Comparison of ENCODE assay signal across 9 cellular contexts in the genomic region with DNA sequence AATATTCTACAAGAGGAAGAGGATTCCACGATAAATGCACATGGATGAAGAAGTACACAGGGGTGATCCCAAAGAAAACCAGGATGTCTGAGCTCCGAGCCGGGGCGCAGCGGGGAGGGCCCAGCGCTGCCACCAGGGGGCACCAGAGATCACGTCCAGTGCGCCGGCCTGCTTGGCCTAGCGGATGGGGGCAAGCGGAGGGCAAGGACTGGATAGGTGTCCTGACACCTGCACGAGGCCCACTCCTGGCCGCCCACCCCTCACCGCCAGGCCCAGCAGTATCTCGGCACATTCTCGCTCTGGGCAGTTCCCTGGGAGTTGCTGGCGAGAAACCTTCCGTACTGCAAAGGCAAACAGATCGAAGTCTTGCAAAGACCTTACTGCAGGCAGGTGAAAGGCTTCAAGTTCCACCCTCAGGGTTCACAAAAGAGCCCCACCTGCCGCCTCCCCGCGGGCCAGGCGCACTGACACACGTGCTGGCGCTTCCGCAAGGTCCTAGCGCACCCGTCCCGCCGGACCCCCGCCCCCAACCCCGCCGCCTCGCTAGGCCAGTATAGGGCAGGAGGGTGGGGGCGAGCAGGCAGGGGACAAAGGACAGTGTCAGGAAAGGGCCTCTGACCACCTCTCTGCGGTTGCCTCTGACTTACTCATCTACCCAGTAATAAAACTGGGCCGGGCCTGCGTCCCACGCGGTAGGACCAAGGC. TPM values are rescaled to one million over a fixed set of nuclear protein-coding genes. Genes with fewer than 3 reads are reported as not detected.
DNase-seq lines count a peak whose midpoint lies in the region; ATAC-seq, FAIRE-seq and TF ChIP-seq lines count a peak whose summit lies in the region.
"Had no signal": no experiment of that assay in that cellular context is flagged by ENCODE, and none has a peak within 500 bp of the region (broad histone marks: within the 10 kb centered on the region; RNA-seq: fewer than 3 reads in every experiment).

No MANE protein-coding gene starts in this region.

- dilution Hi-C loops in keratinocyte (cut with MboI; ENCODE audit: extremely low pct_ligation_motif_present, low sequenced_read_pairs): no loop called here

- FAIRE-seq in G401.6 (lab: Jason Lieb, UNC): peak; percentile 83
- no peak for FAIRE-seq in bronchial epithelial cell (lab: Jason Lieb, UNC)
- FAIRE-seq in keratinocyte (lab: Jason Lieb, UNC): no peak
- FAIRE-seq: endometrium had no signal

- H3K27me3 ChIP-seq in WERI-Rb-1 (ENCODE audit: insufficient read depth, low read depth, severe bottlenecking): no peaks in the 10 kb centered on the region
- peaks cover 25% of the 10 kb centered on the region for H3K27me3 ChIP-seq in bronchial epithelial cell (ENCODE audit: control insufficient read depth, insufficient read depth, low read length)
- peaks cover 45% of the 10 kb centered on the region for H3K27me3 ChIP-seq in keratinocyte (ENCODE audit: control insufficient read depth, extremely low read depth, insufficient read depth, low read length)

- H3K79me2 ChIP-seq in keratinocyte (ENCODE audit: control insufficient read depth, insufficient read depth, low read length): no peaks in the 10 kb centered on the region

- H3K36me3 ChIP-seq in WERI-Rb-1 (peaks cover 2% of the 10 kb centered on the region; the same call in 1 of the 2 replicates), bronchial epithelial cell (ENCODE audit: control insufficient read depth, insufficient read depth, low read length) (peaks cover 18% of the 10 kb centered on the region), keratinocyte (ENCODE audit: control insufficient read depth in 2 of 2, extremely low read depth in 1 of 2, insufficient read depth in 2 of 2, low read length in 2 of 2) (peaks cover 7 to 14% of the 10 kb centered on the region in 2 experiments)

- peak overlapping the region; percentile 22; the same call in 1 of the 2 replicates for H3K4me3 ChIP-seq in WERI-Rb-1 (ENCODE audit: low read depth, low read length)
- no peak overlapping the region for H3K4me3 ChIP-seq in bronchial epithelial cell (ENCODE audit: low read depth, low read length)
- no peak overlapping the region for H3K4me3 ChIP-seq in keratinocyte (ENCODE audit: control insufficient read depth in 2 of 3, extremely low read depth in 1 of 3, insufficient read depth in 2 of 3, low read depth in 1 of 3, low read length in 3 of 3)

- peak overlapping the region; percentile 77 for H3K27ac ChIP-seq in WERI-Rb-1
- H3K27ac ChIP-seq in keratinocyte (ENCODE audit: control insufficient read depth, insufficient read depth, low read length): no peak overlapping the region

- H3K9ac ChIP-seq in keratinocyte (ENCODE audit: control insufficient read depth, extremely low read depth, insufficient read depth, low read length): no peak overlapping the region

- no peak overlapping the region for H3K4me2 ChIP-seq in keratinocyte (ENCODE audit: control insufficient read depth, extremely low read depth, insufficient read depth, low read depth, low read length)

- H2AFZ ChIP-seq in keratinocyte (ENCODE audit: control insufficient read depth, low read length): no peak overlapping the region

- TF ChIP-seq CTCF in WERI-Rb-1 (IDR thresholded peaks at IDR 0.05; ENCODE audit: low read depth, low read length): peak; percentile 94
- peak; percentile 96 for TF ChIP-seq CTCF in bronchial epithelial cell (IDR thresholded peaks at IDR 0.05; ENCODE audit: insufficient read depth, low read length, severe bottlenecking)
- peak; percentile 91 to 98 (median 98) for TF ChIP-seq CTCF in keratinocyte (optimal IDR thresholded peaks at IDR 0.05 in 1 of 3, IDR thresholded peaks at IDR 0.05 in 1 of 3, conservative IDR thresholded peaks at IDR 0.05 in 1 of 3; ENCODE audit: extremely low read depth in 1 of 3, insufficient read depth in 2 of 3, low read length in 3 of 3)

- peaks cover 2% of the 10 kb centered on the region for H4K20me1 ChIP-seq in keratinocyte (ENCODE audit: control insufficient read depth, extremely low read depth, insufficient read depth, low read length)

- H3K9me1 ChIP-seq in keratinocyte (ENCODE audit: control insufficient read depth, extremely low read depth, insufficient read depth, low read length): no peaks in the 10 kb centered on the region

- no peaks in the 10 kb centered on the region for H3K9me3 ChIP-seq in WERI-Rb-1 (ENCODE audit: severe bottlenecking)
- no peaks in the 10 kb centered on the region for H3K9me3 ChIP-seq in keratinocyte (ENCODE audit: control insufficient read depth, low read depth, low read length)

- peaks cover 4% of the 10 kb centered on the region for H3K4me1 ChIP-seq in keratinocyte (ENCODE audit: control insufficient read depth, extremely low read depth, insufficient read depth, low read length)

- DNase-seq in M059J (ENCODE audit: low read depth) (peak; percentile 48), WERI-Rb-1 (peak; percentile 78), bronchial epithelial cell (ENCODE audit: low read depth) (peak; percentile 25), keratinocyte (ENCODE audit: low read depth, low spot score) (no peak)
- peak; percentile 56 for DNase-seq in stimulated activated CD4-positive, alpha-beta T cell treated with anti-CD3 and anti-CD28 coated beads, Interleukin-1b, Interleukin-23, amount 100 ng/mL, for 48 hours

- ATAC-seq in HG03139 (IDR thresholded peaks at IDR 0.05; ENCODE audit: unreplicated experiment) (no peak), HG02870 (IDR thresholded peaks at IDR 0.05; ENCODE audit: unreplicated experiment) (no peak)

RNA-seq across cellular contexts. Expression of a gene that starts 3.3 kb away (rescaled TPM):
- not detected in 2 replicates for total RNA-seq in M059J (2014; rRNA removed; shearing (Covaris generic))
- total RNA-seq in bronchial epithelial cell: not detected in 2 replicates
- polyA plus RNA-seq in keratinocyte: not detected in 3 replicates
- not detected for polyA plus RNA-seq in keratinocyte (2011; ENCODE audit: low read depth)
- not detected in 2 replicates for polyA plus RNA-seq in keratinocyte (2011; cell fraction: cytosol; rRNA removed)
- polyA plus RNA-seq in keratinocyte (2011; cell fraction: nucleus; rRNA removed): not detected in 2 replicates
- not detected in 2 replicates for polyA plus RNA-seq in keratinocyte (2012; ENCODE audit: low replicate concordance)
- polyA minus RNA-seq in keratinocyte: not detected in 3 replicates
- not detected for polyA minus RNA-seq in keratinocyte (2011; cell fraction: cytosol; rRNA and poly(A)+ RNA removed)
- polyA minus RNA-seq in keratinocyte (2011; cell fraction: nucleus; rRNA and poly(A)+ RNA removed): not detected in 2 replicates

RNA-seq across cellular contexts. Expression of a gene that starts 28.1 kb away (rescaled TPM):
- total RNA-seq in M059J (2014; rRNA removed; shearing (Covaris generic)): not detected in 2 replicates
- total RNA-seq in bronchial epithelial cell: not detected in 2 replicates
- polyA plus RNA-seq in keratinocyte: 0.52 to 1.1 TPM (median 0.73 TPM) in 3 replicates
- polyA plus RNA-seq in keratinocyte (2011; ENCODE audit: low read depth): not detected
- polyA plus RNA-seq in keratinocyte (2011; cell fraction: cytosol; rRNA removed): 0.69 and 0.72 TPM in 2 replicates
- polyA plus RNA-seq in keratinocyte (2011; cell fraction: nucleus; rRNA removed): 0.73 and 1.3 TPM in 2 replicates
- polyA plus RNA-seq in keratinocyte (2012; ENCODE audit: low replicate concordance): 0.23 and 1.4 TPM in 2 replicates
- polyA minus RNA-seq in keratinocyte: 0.40 to 0.69 TPM in 2 of 3 replicates, not detected in the other
- polyA minus RNA-seq in keratinocyte (2011; cell fraction: cytosol; rRNA and poly(A)+ RNA removed): not detected
- not detected in 2 replicates for polyA minus RNA-seq in keratinocyte (2011; cell fraction: nucleus; rRNA and poly(A)+ RNA removed)

RNA-seq across cellular contexts. Expression of a gene that starts 40.7 kb away (rescaled TPM):
- total RNA-seq in M059J (2014; rRNA removed; shearing (Covaris generic)): 9.8 and 13.0 TPM in 2 replicates
- 11.6 and 11.8 TPM in 2 replicates for total RNA-seq in bronchial epithelial cell
- 9.6 to 19.2 TPM (median 11.5 TPM) in 3 replicates for polyA plus RNA-seq in keratinocyte
- 4.4 TPM for polyA plus RNA-seq in keratinocyte (2011; ENCODE audit: low read depth)
- 8.9 and 16.2 TPM in 2 replicates for polyA plus RNA-seq in keratinocyte (2011; cell fraction: cytosol; rRNA removed)
- 19.8 and 25.6 TPM in 2 replicates for polyA plus RNA-seq in keratinocyte (2011; cell fraction: nucleus; rRNA removed)
- 11.2 and 18.3 TPM in 2 replicates for polyA plus RNA-seq in keratinocyte (2012; ENCODE audit: low replicate concordance)
- 14.0 to 20.3 TPM (median 15.3 TPM) in 3 replicates for polyA minus RNA-seq in keratinocyte
- 51.4 TPM for polyA minus RNA-seq in keratinocyte (2011; cell fraction: cytosol; rRNA and poly(A)+ RNA removed)
- 15.9 and 22.1 TPM in 2 replicates for polyA minus RNA-seq in keratinocyte (2011; cell fraction: nucleus; rRNA and poly(A)+ RNA removed)

RNA-seq across cellular contexts. Expression of a gene that starts 43.9 kb away (rescaled TPM):
- total RNA-seq in M059J (2014; rRNA removed; shearing (Covaris generic)): 21.6 and 29.3 TPM in 2 replicates
- total RNA-seq in bronchial epithelial cell: 6.3 and 6.8 TPM in 2 replicates
- polyA plus RNA-seq in keratinocyte: 9.1 to 15.2 TPM (median 13.5 TPM) in 3 replicates
- 2.5 TPM for polyA plus RNA-seq in keratinocyte (2011; ENCODE audit: low read depth)
- polyA plus RNA-seq in keratinocyte (2011; cell fraction: cytosol; rRNA removed): 8.5 and 17.1 TPM in 2 replicates
- polyA plus RNA-seq in keratinocyte (2011; cell fraction: nucleus; rRNA removed): 17.2 and 18.4 TPM in 2 replicates
- polyA plus RNA-seq in keratinocyte (2012; ENCODE audit: low replicate concordance): 7.8 and 18.3 TPM in 2 replicates
- polyA minus RNA-seq in keratinocyte: 4.8 to 6.7 TPM (median 6.4 TPM) in 3 replicates
- polyA minus RNA-seq in keratinocyte (2011; cell fraction: cytosol; rRNA and poly(A)+ RNA removed): 10.7 TPM
- 4.6 and 5.9 TPM in 2 replicates for polyA minus RNA-seq in keratinocyte (2011; cell fraction: nucleus; rRNA and poly(A)+ RNA removed)
